Comparison of ENCODE assay signal across 13 cellular contexts in the genomic region with DNA sequence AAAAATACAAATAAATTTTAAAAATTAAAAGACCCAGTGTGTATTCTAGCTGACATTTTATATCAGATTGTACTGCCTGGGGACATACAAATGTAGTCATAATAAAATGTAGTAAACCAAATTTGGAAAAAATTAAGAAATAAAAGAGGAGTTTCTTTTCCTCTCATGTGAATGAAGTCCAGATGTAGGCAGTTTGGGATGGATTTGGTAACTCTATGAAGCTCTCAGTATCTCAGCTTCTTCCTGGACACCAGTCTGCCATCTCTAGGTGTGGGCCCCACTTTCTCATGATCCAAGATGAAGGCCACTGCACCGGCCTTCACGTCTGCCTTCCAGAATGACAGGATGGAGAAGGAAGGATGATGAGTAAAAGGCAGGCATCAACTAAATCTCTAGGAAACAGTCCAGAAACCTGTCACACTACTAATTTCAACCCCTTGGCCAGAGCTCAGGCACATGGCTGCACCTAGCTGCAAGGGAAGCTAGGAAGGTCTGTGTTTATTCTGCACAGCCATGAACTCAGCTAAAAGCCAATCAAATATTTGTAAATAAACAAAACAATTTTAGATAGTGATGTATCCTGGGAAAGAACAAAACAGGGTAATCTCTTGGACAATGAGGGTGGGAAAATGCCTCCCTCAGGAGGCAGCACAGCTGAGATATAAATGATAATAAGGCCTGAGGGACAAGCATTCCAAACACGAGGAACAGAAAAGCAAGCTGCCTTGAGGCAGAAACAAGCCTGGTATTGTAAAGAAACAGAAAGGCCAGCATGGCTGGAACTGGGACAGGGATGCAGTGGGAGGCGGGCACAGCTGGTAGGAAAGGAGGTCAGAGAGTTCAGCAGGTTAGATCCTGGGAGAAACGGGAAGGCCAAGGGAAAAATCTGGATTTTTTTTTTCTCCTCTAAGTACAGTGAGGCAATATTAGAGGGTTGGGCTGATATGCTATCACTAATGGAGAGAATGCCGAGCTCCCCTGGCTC.
A peak's percentile ranks its signal among the peaks of the same experiment; 100 is the strongest.
DNase-seq lines count a peak whose midpoint lies in the region; TF ChIP-seq lines count a peak whose summit lies in the region.
"Had no signal": no experiment of that assay in that cellular context is flagged by ENCODE, and none has a peak within 500 bp of the region (broad histone marks: within the 10 kb centered on the region; RNA-seq: fewer than 3 reads in every experiment).

No MANE protein-coding gene starts in this region.

- H3K4me3 ChIP-seq in esophagus muscularis mucosa, result no peak overlapping the region
- no peak overlapping the region for H3K4me3 ChIP-seq in mucosa of rectum (ENCODE audit: low read length in 2 of 2)
- no peak overlapping the region for H3K4me3 ChIP-seq in uterus
- no peak overlapping the region for H3K4me3 ChIP-seq in SJCRH30
- H3K4me3 ChIP-seq: heart right ventricle had no signal

- TF ChIP-seq CTCF in esophagus muscularis mucosa (IDR thresholded peaks at IDR 0.05) (no peak), uterus (IDR thresholded peaks at IDR 0.05) (no peak)

- H3K36me3 ChIP-seq in esophagus muscularis mucosa (no peaks in the 10 kb centered on the region), mucosa of rectum (ENCODE audit: control insufficient read depth in 2 of 2, insufficient read depth in 2 of 2, low read length in 2 of 2) (no peaks in the 10 kb centered on the region), uterus (no peaks in the 10 kb centered on the region), SJCRH30 (no peaks in the 10 kb centered on the region)
- H3K36me3 ChIP-seq: heart right ventricle had no signal

- no peak for TF ChIP-seq EP300 in esophagus muscularis mucosa (IDR thresholded peaks at IDR 0.05)

- intact Hi-C loops in esophagus muscularis mucosa (cut with DNase I), result no loop called here
- intact Hi-C loops in uterus (cut with DNase I; ENCODE audit: low total_unique reads), result no loop called here

- H3K27ac ChIP-seq in esophagus muscularis mucosa (replicated peaks in 1 of 4) (peak overlapping the region; percentile 76 to 83 (median 80)), mucosa of rectum (ENCODE audit: low read depth in 2 of 2, low read length in 2 of 2) (peak overlapping the region; percentile 97 to 98), uterus (peak overlapping the region; percentile 71 to 77), SJCRH30 (no peak overlapping the region)
- H3K27ac ChIP-seq: parathyroid adenoma had no signal

- H3K27me3 ChIP-seq in esophagus muscularis mucosa, result no peaks in the 10 kb centered on the region
- no peaks in the 10 kb centered on the region for H3K27me3 ChIP-seq in mucosa of rectum (ENCODE audit: control insufficient read depth in 2 of 2, insufficient read depth in 2 of 2, low read length in 2 of 2)
- no peaks in the 10 kb centered on the region for H3K27me3 ChIP-seq in uterus
- H3K27me3 ChIP-seq in SJCRH30, result no peaks in the 10 kb centered on the region
- H3K27me3 ChIP-seq: heart right ventricle had no signal

- WGBS in esophagus muscularis mucosa, result 94% methylated on average over 6 of the region's 6 CpGs

- TF ChIP-seq POLR2A in esophagus muscularis mucosa (IDR thresholded peaks at IDR 0.05; ENCODE audit: low read depth) (no peak), uterus (IDR thresholded peaks at IDR 0.05) (no peak)

- H3K9ac ChIP-seq in mucosa of rectum (ENCODE audit: low read depth in 1 of 2, low read length in 2 of 2), result peak overlapping the region in 1 of 2 donors; percentile 65
- H3K9ac ChIP-seq: parathyroid adenoma had no signal

- H3K4me1 ChIP-seq in esophagus muscularis mucosa, result peaks cover 25 to 51% (median 47%) of the 10 kb centered on the region in 4 donors
- peaks cover 15 to 31% of the 10 kb centered on the region in 2 donors for H3K4me1 ChIP-seq in mucosa of rectum (ENCODE audit: control insufficient read depth in 2 of 2, insufficient read depth in 2 of 2, low read length in 2 of 2)
- H3K4me1 ChIP-seq in uterus, result peaks cover 5 to 7% of the 10 kb centered on the region in 2 donors
- peaks cover 14% of the 10 kb centered on the region for H3K4me1 ChIP-seq in SJCRH30
- H3K4me1 ChIP-seq: parathyroid adenoma had no signal

- DNase-seq in NCI-H2171 treated with DMSO at 0.1 percent for 48 hours (lab: John Stamatoyannopoulos, UW), result peak; percentile 50
- DNase-seq in NCI-H2171 (lab: John Stamatoyannopoulos, UW), result no peak
- no peak for DNase-seq in esophagus muscularis mucosa (ENCODE audit: extremely low spot score)
- DNase-seq in uterus, result no peak
- DNase-seq in KG1 (lab: John Stamatoyannopoulos, UW), result no peak
- no peak for DNase-seq in stimulated activated naive CD4-positive, alpha-beta T cell treated with Interleukin-2 at 50 U/mL for 16 hours (lab: John Stamatoyannopoulos, UW)
- DNase-seq in SJCRH30, result no peak
- DNase-seq: activated CD8-positive, alpha-beta T cell treated with anti-CD3 and anti-CD28 coated beads for 36 hours; heart right ventricle; kidney; stimulated activated naive CD8-positive, alpha-beta T cell treated with anti-CD3 and anti-CD28 coated beads, Interleukin-15, amount 100 ng/mL, for 72 hours had no signal

- peaks cover 0 to 6% (median 3%) of the 10 kb centered on the region in 4 donors for H3K9me3 ChIP-seq in esophagus muscularis mucosa
- no peaks in the 10 kb centered on the region for H3K9me3 ChIP-seq in mucosa of rectum (ENCODE audit: control insufficient read depth in 2 of 2, low read length in 2 of 2)
- H3K9me3 ChIP-seq in uterus, result no peaks in the 10 kb centered on the region
- peaks cover 6% of the 10 kb centered on the region for H3K9me3 ChIP-seq in SJCRH30 (replicated peaks)
